In the genomic region with DNA sequence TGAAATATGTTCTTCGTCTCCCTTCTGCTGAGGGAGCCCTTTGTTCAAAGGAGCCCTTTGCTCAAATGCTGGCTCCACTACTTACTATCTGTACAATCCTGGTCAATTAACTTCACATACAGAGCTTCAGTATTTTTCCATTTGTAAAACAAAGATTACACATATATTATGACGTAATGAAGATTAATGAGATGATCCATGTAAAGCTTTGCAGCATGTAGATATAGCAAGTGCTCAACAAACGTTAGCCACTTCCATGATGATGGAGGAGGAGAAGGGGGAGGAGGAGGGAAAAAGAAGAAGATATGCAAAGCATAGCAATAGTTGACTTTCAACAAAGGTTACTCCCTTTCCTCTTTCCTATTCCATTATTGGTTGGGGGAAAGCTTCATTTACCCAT, we compare ENCODE assay signal across 29 cellular contexts.
"Had no signal": no experiment of that assay in that cellular context is flagged by ENCODE, and none has a peak within 500 bp of the region (broad histone marks: within the 10 kb centered on the region; RNA-seq: fewer than 3 reads in every experiment).

No MANE protein-coding gene starts in this region.

- FAIRE-seq: colon, endometrium, endothelial cell of umbilical vein, frontal cortex had no signal

- ATAC-seq: effector memory CD8-positive, alpha-beta T cell; esophagus mucosa; foreskin keratinocyte; gastrocnemius medialis; gastroesophageal sphincter; heart left ventricle; heart right ventricle had no signal

- H3K27ac ChIP-seq: colonic mucosa, coronary artery, dorsolateral prefrontal cortex, epithelial cell of prostate, esophagus muscularis mucosa, esophagus squamous epithelium, foreskin keratinocyte, gastrocnemius medialis, gastroesophageal sphincter, heart left ventricle, heart right ventricle had no signal

- H3K9me3 Mint-ChIP-seq: dendritic cell treated with granulocyte-macrophage colony-stimulating factor and Interleukin-4, amounts not matched to agents 40 ng/mL and 50 ng/mL, for 4 days; endodermal cell had no signal

- H3K9me3 ChIP-seq: colonic mucosa, esophagus muscularis mucosa, esophagus squamous epithelium, gastrocnemius medialis, gastroesophageal sphincter, heart left ventricle, heart right ventricle had no signal

- H3K4me3 Mint-ChIP-seq: dendritic cell treated with granulocyte-macrophage colony-stimulating factor and Interleukin-4, amounts not matched to agents 40 ng/mL and 50 ng/mL, for 4 days; effector memory CD8-positive, alpha-beta T cell; endodermal cell had no signal

- H3K27me3 ChIP-seq: colonic mucosa, dorsolateral prefrontal cortex, esophagus muscularis mucosa, esophagus squamous epithelium, foreskin keratinocyte, gastrocnemius medialis, gastroesophageal sphincter, heart left ventricle, heart right ventricle had no signal

- H3K27ac Mint-ChIP-seq: dendritic cell treated with granulocyte-macrophage colony-stimulating factor and Interleukin-4, amounts not matched to agents 40 ng/mL and 50 ng/mL, for 4 days; effector memory CD8-positive, alpha-beta T cell; endodermal cell had no signal

- H3K4me1 ChIP-seq: colonic mucosa, esophagus muscularis mucosa, esophagus squamous epithelium, foreskin keratinocyte, gastrocnemius medialis, gastroesophageal sphincter, heart left ventricle, heart right ventricle had no signal

- H3K36me3 ChIP-seq: colonic mucosa, esophagus muscularis mucosa, esophagus squamous epithelium, gastrocnemius medialis, gastroesophageal sphincter, heart left ventricle, heart right ventricle had no signal

- DNase-seq: colonic mucosa; cortex of kidney; dermis blood vessel endothelial cell; dorsolateral prefrontal cortex; effector CD4-positive, alpha-beta T cell; effector CD8-positive, alpha-beta T cell; effector memory CD4-positive, alpha-beta T cell; effector memory CD8-positive, alpha-beta T cell; endodermal cell; erythroblast; esophagus squamous epithelium; foreskin fibroblast; foreskin keratinocyte; foreskin melanocyte; gastrocnemius medialis; glutamatergic neuron; head of caudate nucleus; heart left ventricle; heart right ventricle had no signal

- H3K4me3 ChIP-seq: colonic mucosa, coronary artery, dorsolateral prefrontal cortex, esophagus muscularis mucosa, esophagus squamous epithelium, gastrocnemius medialis, gastroesophageal sphincter, heart left ventricle, heart right ventricle had no signal
